ENCODE assay signal across 36 cellular contexts in the genomic region with DNA sequence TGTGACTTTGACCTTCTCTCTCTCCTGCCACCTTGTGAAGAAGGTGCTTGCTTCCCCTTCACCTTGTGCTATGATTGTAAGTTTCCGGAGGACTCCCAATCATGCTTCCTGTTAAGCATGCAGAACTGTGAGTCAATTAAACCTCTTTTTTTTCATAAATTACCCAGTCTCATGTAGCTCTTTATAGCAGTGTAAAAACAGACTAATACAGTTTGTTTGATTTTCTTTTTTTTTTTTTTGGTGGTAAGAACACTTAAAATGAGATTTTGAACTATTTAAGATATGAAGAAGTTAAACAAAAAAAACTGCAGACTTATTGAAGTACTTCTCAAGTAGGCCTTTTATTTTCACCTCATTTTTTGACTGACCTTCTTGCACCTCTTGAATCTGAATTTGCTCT.
"Had no signal": no experiment of that assay in that cellular context is flagged by ENCODE, and none has a peak within 500 bp of the region (broad histone marks: within the 10 kb centered on the region; RNA-seq: fewer than 3 reads in every experiment).

No MANE protein-coding gene starts in this region.

- DNase-seq: activated B cell treated with CpG ODN at 0.5 μM for 24 hours; activated CD4-positive, alpha-beta memory T cell treated with anti-CD3 and anti-CD28 coated beads for 36 hours; activated CD4-positive, alpha-beta T cell treated with anti-CD3 and anti-CD28 coated beads for 1 hour; activated CD4-positive, alpha-beta T cell treated with anti-CD3 and anti-CD28 coated beads for 36 hours; activated CD4-positive, alpha-beta T cell treated with anti-CD3 and anti-CD28 coated beads for 48 hours; activated CD4-positive, alpha-beta T cell treated with anti-CD3 and anti-CD28 coated beads, Interleukin-2, amount 10 ng/mL, durations not matched to agents 7 days and 5 days; activated CD8-positive, alpha-beta memory T cell treated with anti-CD3 and anti-CD28 coated beads, Interleukin-2, amount 50 U/mL, for 4 hours; activated CD8-positive, alpha-beta T cell treated with anti-CD3 and anti-CD28 coated beads for 36 hours; activated effector memory CD4-positive, alpha-beta T cell treated with anti-CD3 and anti-CD28 coated beads, Interleukin-2, amount 50 U/mL, for 16 hours; activated gamma-delta T cell treated with Interleukin-2 at 50 U/mL for 16 hours; activated naive CD4-positive, alpha-beta T cell; activated naive CD4-positive, alpha-beta T cell treated with anti-CD3 and anti-CD28 coated beads for 36 hours; activated naive CD4-positive, alpha-beta T cell treated with anti-CD3 and anti-CD28 coated beads, Interleukin-2, amount 50 U/mL, for 16 hours; activated naive CD8-positive, alpha-beta T cell treated with anti-CD3 and anti-CD28 coated beads for 36 hours; activated T-cell treated with anti-CD3 and anti-CD28 coated beads for 4 hours; activated T-cell treated with anti-CD3 and anti-CD28 coated beads, Interleukin-2, amount 50 U/mL, for 1 hour; activated T-cell treated with anti-CD3 and anti-CD28 coated beads, Interleukin-2, amount 50 U/mL, for 4 hours; activated T-cell treated with anti-CD3 and anti-CD28 coated beads, Interleukin-2, amount 50 U/mL, for 72 hours; adrenal gland; amniotic stem cell; aorta; caudate nucleus; cerebellar nuclear complex; SW 1271; T-helper 1 cell; T-helper 2 cell; T-helper 9 cell had no signal

- H3K36me3 ChIP-seq: adrenal gland, cardiac muscle cell had no signal

- H3K9me3 Mint-ChIP-seq: activated B cell treated with CpG ODN at 0.5 μM for 24 hours; activated T-helper 1 cell treated with anti-CD3 and anti-CD28 coated beads, Interleukin-12 subunit alpha, Interleukin-12 subunit beta, Interleukin-2, Interleukin-4 antibody, amounts not matched to agents 30 ng/mL and 10 ng/mL and 1 ng/mL, durations not matched to agents 14 hours and 24 hours and 36 hours; activated T-helper 17 cell treated with anti-CD3 and anti-CD28 coated beads, Interleukin-2, amount 50 U/mL, for 72 hours had no signal

- H3K9me3 ChIP-seq: adrenal gland had no signal

- H3K27me3 ChIP-seq: adrenal gland, cardiac muscle cell had no signal

- ATAC-seq: activated CD4-positive, alpha-beta T cell treated with anti-CD3 and anti-CD28 coated beads for 36 hours; activated CD8-positive, alpha-beta T cell treated with anti-CD3 and anti-CD28 coated beads for 36 hours; activated naive CD4-positive, alpha-beta T cell treated with anti-CD3 and anti-CD28 coated beads, Interleukin-2, amount 50 U/mL, for 72 hours; activated T-cell treated with anti-CD3 and anti-CD28 coated beads, Interleukin-2, amount 50 U/mL, for 4 hours; activated T-cell treated with anti-CD3 and anti-CD28 coated beads, Interleukin-2, amount 50 U/mL, for 72 hours; activated T-helper 17 cell treated with anti-CD3 and anti-CD28 coated beads, Interleukin-2, amount 50 U/mL, for 72 hours had no signal

- H3K4me1 ChIP-seq: adrenal gland had no signal

- H3K4me3 Mint-ChIP-seq: activated B cell treated with CpG ODN at 0.5 μM for 24 hours; activated CD4-positive, alpha-beta memory T cell treated with anti-CD3 and anti-CD28 coated beads for 36 hours; activated CD4-positive, alpha-beta T cell treated with anti-CD3 and anti-CD28 coated beads for 36 hours; activated CD4-positive, alpha-beta T cell treated with anti-CD3 and anti-CD28 coated beads, Interleukin-2, amount 10 ng/mL, durations not matched to agents 7 days and 5 days; activated CD8-positive, alpha-beta T cell treated with anti-CD3 and anti-CD28 coated beads for 36 hours; activated naive CD4-positive, alpha-beta T cell treated with anti-CD3 and anti-CD28 coated beads for 36 hours; activated naive CD8-positive, alpha-beta T cell treated with anti-CD3 and anti-CD28 coated beads for 36 hours; activated T-cell treated with anti-CD3 and anti-CD28 coated beads, Interleukin-2, amount 50 U/mL, for 4 hours; activated T-cell treated with anti-CD3 and anti-CD28 coated beads, Interleukin-2, amount 50 U/mL, for 72 hours; activated T-helper 1 cell treated with anti-CD3 and anti-CD28 coated beads, Interleukin-12 subunit alpha, Interleukin-12 subunit beta, Interleukin-2, Interleukin-4 antibody, amounts not matched to agents 30 ng/mL and 10 ng/mL and 1 ng/mL, durations not matched to agents 14 hours and 24 hours and 36 hours; activated T-helper 17 cell treated with anti-CD3 and anti-CD28 coated beads, Interleukin-2, amount 50 U/mL, for 72 hours; brain; central memory CD8-positive, alpha-beta T cell; T-helper 1 cell treated with Interleukin-12 subunit alpha and Interleukin-12 subunit beta and Interleukin-4 antibody, amounts not matched to agents 30 μg/mL and 1 μg/mL, for 36 hours; T-helper 2 cell treated with Interferon-gamma antibody and Interleukin-4, amounts not matched to agents 5 μg/mL and 100 μg/mL, for 36 hours had no signal

- H3K4me1 Mint-ChIP-seq: activated B cell treated with CpG ODN at 0.5 μM for 24 hours; activated CD4-positive, alpha-beta T cell treated with anti-CD3 and anti-CD28 coated beads for 36 hours; activated CD4-positive, alpha-beta T cell treated with anti-CD3 and anti-CD28 coated beads, Interleukin-2, amount 10 ng/mL, durations not matched to agents 7 days and 5 days; activated naive CD8-positive, alpha-beta T cell treated with anti-CD3 and anti-CD28 coated beads for 36 hours; activated T-helper 17 cell treated with anti-CD3 and anti-CD28 coated beads, Interleukin-2, amount 50 U/mL, for 72 hours; central memory CD8-positive, alpha-beta T cell had no signal

- H3K36me3 Mint-ChIP-seq: activated CD4-positive, alpha-beta memory T cell treated with anti-CD3 and anti-CD28 coated beads for 36 hours; activated naive CD4-positive, alpha-beta T cell treated with anti-CD3 and anti-CD28 coated beads, Interleukin-2, amount 50 U/mL, for 72 hours; activated naive CD8-positive, alpha-beta T cell treated with anti-CD3 and anti-CD28 coated beads for 36 hours; brain had no signal

- H3K27me3 Mint-ChIP-seq: activated B cell treated with CpG ODN at 0.5 μM for 24 hours; activated CD4-positive, alpha-beta memory T cell treated with anti-CD3 and anti-CD28 coated beads for 36 hours; activated CD4-positive, alpha-beta T cell treated with anti-CD3 and anti-CD28 coated beads for 36 hours; activated CD4-positive, alpha-beta T cell treated with anti-CD3 and anti-CD28 coated beads, Interleukin-2, amount 10 ng/mL, durations not matched to agents 7 days and 5 days; activated CD8-positive, alpha-beta T cell treated with anti-CD3 and anti-CD28 coated beads for 36 hours; activated naive CD8-positive, alpha-beta T cell treated with anti-CD3 and anti-CD28 coated beads for 36 hours; activated T-helper 17 cell treated with anti-CD3 and anti-CD28 coated beads, Interleukin-2, amount 50 U/mL, for 72 hours; brain; central memory CD8-positive, alpha-beta T cell had no signal

- H3K27ac Mint-ChIP-seq: activated B cell treated with CpG ODN at 0.5 μM for 24 hours; activated CD4-positive, alpha-beta memory T cell treated with anti-CD3 and anti-CD28 coated beads for 36 hours; activated CD4-positive, alpha-beta T cell treated with anti-CD3 and anti-CD28 coated beads for 36 hours; activated CD4-positive, alpha-beta T cell treated with anti-CD3 and anti-CD28 coated beads, Interleukin-2, amount 10 ng/mL, durations not matched to agents 7 days and 5 days; activated CD8-positive, alpha-beta T cell treated with anti-CD3 and anti-CD28 coated beads for 36 hours; activated naive CD4-positive, alpha-beta T cell treated with anti-CD3 and anti-CD28 coated beads for 36 hours; activated naive CD4-positive, alpha-beta T cell treated with anti-CD3 and anti-CD28 coated beads, Interleukin-2, amount 50 U/mL, for 72 hours; activated naive CD8-positive, alpha-beta T cell treated with anti-CD3 and anti-CD28 coated beads for 36 hours; activated T-cell treated with anti-CD3 and anti-CD28 coated beads, Interleukin-2, amount 50 U/mL, for 72 hours; activated T-helper 1 cell treated with anti-CD3 and anti-CD28 coated beads, Interleukin-12 subunit alpha, Interleukin-12 subunit beta, Interleukin-2, Interleukin-4 antibody, amounts not matched to agents 30 ng/mL and 10 ng/mL and 1 ng/mL, durations not matched to agents 14 hours and 24 hours and 36 hours; activated T-helper 17 cell treated with anti-CD3 and anti-CD28 coated beads, Interleukin-2, amount 50 U/mL, for 72 hours; brain; T-helper 1 cell treated with Interleukin-12 subunit alpha and Interleukin-12 subunit beta and Interleukin-4 antibody, amounts not matched to agents 30 μg/mL and 1 μg/mL, for 36 hours; T-helper 2 cell treated with Interferon-gamma antibody and Interleukin-4, amounts not matched to agents 5 μg/mL and 100 μg/mL, for 36 hours had no signal

- H3K4me3 ChIP-seq: adrenal gland, cardiac muscle cell had no signal

- H3K27ac ChIP-seq: adrenal gland, cardiac muscle cell, VCaP had no signal
